Comparison of ENCODE assay signal across 1 cellular context in the genomic region with DNA sequence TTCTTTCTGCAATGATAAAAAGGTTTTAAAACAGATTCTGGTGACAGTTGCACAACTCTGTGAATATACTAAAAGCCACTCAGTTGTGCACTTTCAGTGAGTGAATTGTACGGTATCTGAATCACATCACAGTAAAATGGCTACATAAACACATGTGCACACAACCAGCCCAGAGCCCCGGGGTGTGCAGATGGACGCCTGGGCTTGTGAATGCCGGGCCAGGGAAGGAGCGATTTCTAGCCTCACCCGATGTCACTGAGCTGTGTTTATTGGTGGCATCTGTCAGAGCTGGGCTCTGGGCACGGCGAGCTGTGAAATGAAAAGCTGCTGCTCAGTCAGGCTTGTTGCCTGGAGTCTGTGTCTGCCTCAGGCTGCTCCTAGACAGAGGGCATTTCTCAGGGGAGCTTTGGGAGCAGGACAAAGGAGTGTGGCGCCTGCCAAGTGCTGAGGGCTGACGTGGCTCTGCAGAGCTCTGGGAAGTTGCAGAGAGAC.
TF ChIP-seq lines count a peak whose summit lies in the region.

No MANE protein-coding gene starts in this region.

TF ChIP-seq in HepG2, 621 proteins besides CTCF, POLR2A, EP300 and RAD21:
- TF ChIP-seq ASH2L (IDR thresholded peaks at IDR 0.05; ENCODE audit: insufficient read length, low read depth, low read length) (no peak), CREB1 (IDR thresholded peaks at IDR 0.05) (no peak), CREB1 (CRISPR knock-in tag; IDR thresholded peaks at IDR 0.05) (no peak), HDAC6 (IDR thresholded peaks at IDR 0.05; ENCODE audit: low read depth, low read length) (no peak), ZNF562 (CRISPR knock-in tag; IDR thresholded peaks at IDR 0.05; ENCODE audit: borderline replicate concordance) (no peak), ZNF292 (CRISPR knock-in tag; IDR thresholded peaks at IDR 0.05; ENCODE audit: borderline replicate concordance, low read depth) (no peak), RXRA (CRISPR knock-in tag; IDR thresholded peaks at IDR 0.05) (no peak), ZNF160 (CRISPR knock-in tag; IDR thresholded peaks at IDR 0.05) (no peak)
- TF ChIP-seq, protein P1, sequence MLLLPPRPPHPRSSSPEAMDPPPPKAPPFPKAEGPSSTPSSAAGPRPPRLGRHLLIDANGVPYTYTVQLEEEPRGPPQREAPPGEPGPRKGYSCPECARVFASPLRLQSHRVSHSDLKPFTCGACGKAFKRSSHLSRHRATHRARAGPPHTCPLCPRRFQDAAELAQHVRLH (CRISPR knock-in tag; IDR thresholded peaks at IDR 0.05; ENCODE audit: borderline replicate concordance, low read depth): no peak
- TF ChIP-seq, protein P2, sequence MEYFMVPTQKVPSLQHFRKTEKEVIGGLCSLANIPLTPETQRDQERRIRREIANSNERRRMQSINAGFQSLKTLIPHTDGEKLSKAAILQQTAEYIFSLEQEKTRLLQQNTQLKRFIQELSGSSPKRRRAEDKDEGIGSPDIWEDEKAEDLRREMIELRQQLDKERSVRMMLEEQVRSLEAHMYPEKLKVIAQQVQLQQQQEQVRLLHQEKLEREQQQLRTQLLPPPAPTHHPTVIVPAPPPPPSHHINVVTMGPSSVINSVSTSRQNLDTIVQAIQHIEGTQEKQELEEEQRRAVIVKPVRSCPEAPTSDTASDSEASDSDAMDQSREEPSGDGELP (IDR thresholded peaks at IDR 0.05; ENCODE audit: borderline replicate concordance, low read depth): no peak
- TF ChIP-seq, protein P3, sequence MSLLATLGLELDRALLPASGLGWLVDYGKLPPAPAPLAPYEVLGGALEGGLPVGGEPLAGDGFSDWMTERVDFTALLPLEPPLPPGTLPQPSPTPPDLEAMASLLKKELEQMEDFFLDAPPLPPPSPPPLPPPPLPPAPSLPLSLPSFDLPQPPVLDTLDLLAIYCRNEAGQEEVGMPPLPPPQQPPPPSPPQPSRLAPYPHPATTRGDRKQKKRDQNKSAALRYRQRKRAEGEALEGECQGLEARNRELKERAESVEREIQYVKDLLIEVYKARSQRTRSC (CRISPR knock-in tag; IDR thresholded peaks at IDR 0.05; ENCODE audit: low read depth): no peak
- TF ChIP-seq, protein P4, sequence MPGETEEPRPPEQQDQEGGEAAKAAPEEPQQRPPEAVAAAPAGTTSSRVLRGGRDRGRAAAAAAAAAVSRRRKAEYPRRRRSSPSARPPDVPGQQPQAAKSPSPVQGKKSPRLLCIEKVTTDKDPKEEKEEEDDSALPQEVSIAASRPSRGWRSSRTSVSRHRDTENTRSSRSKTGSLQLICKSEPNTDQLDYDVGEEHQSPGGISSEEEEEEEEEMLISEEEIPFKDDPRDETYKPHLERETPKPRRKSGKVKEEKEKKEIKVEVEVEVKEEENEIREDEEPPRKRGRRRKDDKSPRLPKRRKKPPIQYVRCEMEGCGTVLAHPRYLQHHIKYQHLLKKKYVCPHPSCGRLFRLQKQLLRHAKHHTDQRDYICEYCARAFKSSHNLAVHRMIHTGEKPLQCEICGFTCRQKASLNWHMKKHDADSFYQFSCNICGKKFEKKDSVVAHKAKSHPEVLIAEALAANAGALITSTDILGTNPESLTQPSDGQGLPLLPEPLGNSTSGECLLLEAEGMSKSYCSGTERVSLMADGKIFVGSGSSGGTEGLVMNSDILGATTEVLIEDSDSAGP (CRISPR knock-in tag; IDR thresholded peaks at IDR 0.05; ENCODE audit: borderline replicate concordance): no peak
- TF ChIP-seq, protein P5, sequence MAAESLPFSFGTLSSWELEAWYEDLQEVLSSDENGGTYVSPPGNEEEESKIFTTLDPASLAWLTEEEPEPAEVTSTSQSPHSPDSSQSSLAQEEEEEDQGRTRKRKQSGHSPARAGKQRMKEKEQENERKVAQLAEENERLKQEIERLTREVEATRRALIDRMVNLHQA (CRISPR knock-in tag; IDR thresholded peaks at IDR 0.05): no peak
- TF ChIP-seq, protein P6, sequence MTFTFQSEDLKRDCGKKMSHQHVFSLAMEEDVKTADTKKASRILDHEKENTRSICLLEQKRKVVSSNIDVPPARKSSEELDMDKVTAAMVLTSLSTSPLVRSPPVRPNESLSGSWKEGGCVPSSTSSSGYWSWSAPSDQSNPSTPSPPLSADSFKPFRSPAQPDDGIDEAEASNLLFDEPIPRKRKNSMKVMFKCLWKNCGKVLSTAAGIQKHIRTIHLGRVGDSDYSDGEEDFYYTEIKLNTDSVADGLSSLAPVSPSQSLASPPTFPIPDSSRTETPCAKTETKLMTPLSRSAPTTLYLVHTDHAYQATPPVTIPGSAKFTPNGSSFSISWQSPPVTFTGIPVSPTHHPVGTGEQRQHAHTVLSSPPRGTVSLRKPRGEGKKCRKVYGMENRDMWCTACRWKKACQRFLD (CRISPR knock-in tag; IDR thresholded peaks at IDR 0.05; ENCODE audit: borderline replicate concordance): no peak
TF ChIP-seq in HepG2: peak in this region for 0.
